ENCODE assay signal across 8 cellular contexts in genomic region chr9:37801959-37802711, GRCh38. TPM values are rescaled to one million over a fixed set of nuclear protein-coding genes. Genes with fewer than 3 reads are reported as not detected.
DNase-seq lines count a peak whose midpoint lies in the region; ATAC-seq and TF ChIP-seq lines count a peak whose summit lies in the region.

No MANE protein-coding gene starts in this region.

- H3K4me1 Mint-ChIP-seq in mesothelial cell of epicardium = peaks cover 28% of the 10 kb centered on the region

- in situ Hi-C loops in brain microvascular endothelial cell (cut with HindIII; ENCODE audit: low pct_ligation_motif_present, low sequenced_read_pairs) = no loop called here

- H3K4me3 ChIP-seq in left ventricle myocardium inferior (peak overlapping the region; percentile 99), brain microvascular endothelial cell (ENCODE audit: low read depth, low read length) (peak overlapping the region; percentile 96), aorta (ENCODE audit: low read length in 2 of 2) (peak overlapping the region; percentile 59 to 79)

- H3K4me3 Mint-ChIP-seq in mesothelial cell of epicardium = peak overlapping the region; percentile 95

- intact Hi-C loops in left ventricle myocardium inferior (cut with micrococcal nuclease) = no loop called here
- intact Hi-C loops in cardiac septum (cut with DNase I) = loop anchor here (5.0 to 10.0 kb wide), 2 partner anchors 210 to 263 kb away; partner anchors contain the start of genes SHB and TOMM5
- intact Hi-C loops in aorta (cut with DNase I) = loop anchor here in 1 of 2 donors (10.0 kb wide), 1 partner anchor 317 kb away; the partner anchor contains the start of gene POLR1E

- peaks cover 4% of the 10 kb centered on the region for H3K9me3 Mint-ChIP-seq in mesothelial cell of epicardium

- no peaks in the 10 kb centered on the region for H3K36me3 ChIP-seq in left ventricle myocardium inferior
- H3K36me3 ChIP-seq in brain microvascular endothelial cell (replicated peaks) = no peaks in the 10 kb centered on the region
- no peaks in the 10 kb centered on the region for H3K36me3 ChIP-seq in aorta (ENCODE audit: control insufficient read depth in 1 of 2, insufficient read depth in 2 of 2, low read length in 1 of 2)

- H3K27ac ChIP-seq in left ventricle myocardium inferior (replicated peaks) (no peak overlapping the region), brain microvascular endothelial cell (no peak overlapping the region), aorta (ENCODE audit: low read depth in 1 of 2, low read length in 2 of 2) (no peak overlapping the region)

- DNase-seq in left ventricle myocardium inferior (no peak), cardiac septum (ENCODE audit: low spot score) (no peak), brain microvascular endothelial cell (no peak), mesothelial cell of epicardium (ENCODE audit: low spot score in 2 of 2, unreplicated experiment in 2 of 2) (no peak), aorta (no peak), MV-4-11 (lab: John Stamatoyannopoulos, UW) (no peak), NCI-H128 (lab: John Stamatoyannopoulos, UW; ENCODE audit: unreplicated experiment) (no peak)

- no peaks in the 10 kb centered on the region for H3K27me3 Mint-ChIP-seq in mesothelial cell of epicardium (ENCODE audit: low read depth)

- WGBS in aorta, 2 donors = 46 to 48% methylated on average over 10 of the region's 10 CpGs

- H3K4me1 ChIP-seq in left ventricle myocardium inferior (peaks cover 61% of the 10 kb centered on the region), aorta (ENCODE audit: control insufficient read depth in 1 of 2, insufficient read depth in 2 of 2, low read length in 2 of 2) (peaks cover 0 to 4% of the 10 kb centered on the region in 2 donors)

- TF ChIP-seq CTCF in left ventricle myocardium inferior (IDR thresholded peaks at IDR 0.05; ENCODE audit: borderline replicate concordance) (no peak), brain microvascular endothelial cell (IDR thresholded peaks at IDR 0.05; ENCODE audit: low read depth, low read length, missing control alignments) (no peak), mesothelial cell of epicardium (IDR thresholded peaks at IDR 0.05; ENCODE audit: unreplicated experiment) (no peak)

- H3K36me3 Mint-ChIP-seq in mesothelial cell of epicardium = peaks cover 6% of the 10 kb centered on the region

- H3K9me3 ChIP-seq in left ventricle myocardium inferior (replicated peaks) = no peaks in the 10 kb centered on the region
- no peaks in the 10 kb centered on the region for H3K9me3 ChIP-seq in aorta (ENCODE audit: control insufficient read depth, low read length)

- H3K27ac Mint-ChIP-seq in mesothelial cell of epicardium = peak overlapping the region; percentile 84

- no peaks in the 10 kb centered on the region for H3K27me3 ChIP-seq in left ventricle myocardium inferior (ENCODE audit: low read depth)
- H3K27me3 ChIP-seq in brain microvascular endothelial cell (replicated peaks) = no peaks in the 10 kb centered on the region
- H3K27me3 ChIP-seq in aorta (ENCODE audit: control insufficient read depth in 1 of 2, insufficient read depth in 2 of 2, low read length in 1 of 2) = no peaks in the 10 kb centered on the region

- ATAC-seq in aorta (ENCODE audit: low FRiP score) (no peak), esophagus mucosa (no peak)

RNA-seq across cellular contexts. Expression of gene DCAF10, which starts 1.5 kb away (rescaled TPM):
- 20.8 TPM for total RNA-seq in left ventricle myocardium inferior
- total RNA-seq in cardiac septum = 15.7 TPM
- 30.9 to 32.8 TPM (median 31.4 TPM) in 3 replicates for total RNA-seq in mesothelial cell of epicardium
- 10 to 100 TPM; 27.7 to 29.5 TPM for total RNA-seq in aorta
- 1 to 10 TPM; 8.3 to 9.4 TPM for polyA plus RNA-seq in aorta
- total RNA-seq in esophagus mucosa = 24.4 TPM

RNA-seq across cellular contexts. Expression of gene EXOSC3, which starts 17.3 kb away (rescaled TPM):
- total RNA-seq in left ventricle myocardium inferior = 15.9 TPM
- total RNA-seq in cardiac septum = 13.1 TPM
- total RNA-seq in mesothelial cell of epicardium = 37.6 to 49.1 TPM (median 38.8 TPM) in 3 replicates
- 10 to 100 TPM; 28.3 to 30.2 TPM for total RNA-seq in aorta
- 10 to 100 TPM; 17.9 to 19.8 TPM for polyA plus RNA-seq in aorta
- 27.3 TPM for total RNA-seq in esophagus mucosa

RNA-seq across cellular contexts. Expression of gene TRMT10B, which starts 48.5 kb away (rescaled TPM):
- total RNA-seq in left ventricle myocardium inferior (4.5 TPM), cardiac septum (4.5 TPM), mesothelial cell of epicardium (10.1 to 11.3 TPM (median 11.0 TPM) in 3 replicates), aorta (10 to 100 TPM in 1 of 2 donors, 1 to 10 TPM in 1; 8.1 to 17.4 TPM), esophagus mucosa (4.5 TPM)
- polyA plus RNA-seq in aorta = 1 to 10 TPM; 4.6 to 9.0 TPM
